11 cellular contexts compared by ENCODE assay signal in genomic region chr20:58690351-58690750, GRCh38. TPM values are rescaled to one million over a fixed set of nuclear protein-coding genes. Genes with fewer than 3 reads are reported as not detected.
A peak's percentile ranks its signal among the peaks of the same experiment; 100 is the strongest.
DNase-seq lines count a peak whose midpoint lies in the region; ATAC-seq and TF ChIP-seq lines count a peak whose summit lies in the region.
"Had no signal": no experiment of that assay in that cellular context is flagged by ENCODE, and none has a peak within 500 bp of the region (broad histone marks: within the 10 kb centered on the region; RNA-seq: fewer than 3 reads in every experiment).

No MANE protein-coding gene starts in this region.

- H3K9me3 Mint-ChIP-seq in CD8-positive, alpha-beta T cell = no peaks in the 10 kb centered on the region
- no peaks in the 10 kb centered on the region for H3K9me3 Mint-ChIP-seq in T-cell

- TF ChIP-seq CTCF in CD8-positive, alpha-beta T cell (IDR thresholded peaks at IDR 0.05) = no peak
- no peak for TF ChIP-seq CTCF in gastroesophageal sphincter (IDR thresholded peaks at IDR 0.05)

- H3K27ac ChIP-seq in CD8-positive, alpha-beta T cell (ENCODE audit: low read depth, low read length) = no peak overlapping the region
- peak overlapping the region; percentile 92 to 95 (median 94) for H3K27ac ChIP-seq in gastroesophageal sphincter

- POLR2A ChIA-PET in CD8-positive, alpha-beta T cell (lab: Charles Lee) = no interaction called here
- POLR2A ChIA-PET in T-cell (lab: Charles Lee) = no interaction called here

- H3K27me3 ChIP-seq in CD8-positive, alpha-beta T cell (ENCODE audit: insufficient read depth, low read length) = no peaks in the 10 kb centered on the region
- H3K27me3 ChIP-seq in gastroesophageal sphincter (no peaks in the 10 kb centered on the region), skeletal muscle satellite cell (ENCODE audit: control insufficient read depth, insufficient read depth, low read length) (no peaks in the 10 kb centered on the region)

- H3K4me3 Mint-ChIP-seq in CD8-positive, alpha-beta T cell = peak overlapping the region; percentile 16
- peak overlapping the region in 1 of 3 donors; percentile 46 for H3K4me3 Mint-ChIP-seq in T-cell

- no peak for TF ChIP-seq EP300 in gastroesophageal sphincter (IDR thresholded peaks at IDR 0.05)

- H3K36me3 ChIP-seq in CD8-positive, alpha-beta T cell (ENCODE audit: insufficient read depth, low read length) = no peaks in the 10 kb centered on the region
- H3K36me3 ChIP-seq in gastroesophageal sphincter (peaks cover 0 to 18% of the 10 kb centered on the region in 2 donors), skeletal muscle satellite cell (ENCODE audit: insufficient read depth, low read length) (peaks cover 9% of the 10 kb centered on the region)

- no peak for DNase-seq in CD8-positive, alpha-beta T cell
- DNase-seq in T-cell (no peak), NK-92 (lab: John Stamatoyannopoulos, UW; ENCODE audit: unreplicated experiment) (no peak), NCI-H524 treated with DMSO at 0.1 percent for 48 hours (lab: John Stamatoyannopoulos, UW) (no peak)
- no peak for DNase-seq in activated CD4-positive, CD25-positive, alpha-beta regulatory T cell treated with anti-CD3 and anti-CD28 coated beads, Interleukin-2, amount 50 U/mL, for 72 hours
- DNase-seq: mammary epithelial cell, RPMI8226 had no signal

- no peak overlapping the region for H3K4me3 ChIP-seq in CD8-positive, alpha-beta T cell (ENCODE audit: low read depth, low read length)
- no peak overlapping the region for H3K4me3 ChIP-seq in gastroesophageal sphincter
- no peak overlapping the region for H3K4me3 ChIP-seq in skeletal muscle satellite cell (ENCODE audit: low read length)

- 8% methylated on average over 3 of the region's 3 CpGs for WGBS in gastroesophageal sphincter (ENCODE audit: low coverage in 1 of 2), 2 donors

- no peaks in the 10 kb centered on the region for H3K9me3 ChIP-seq in CD8-positive, alpha-beta T cell (ENCODE audit: low read length)
- no peaks in the 10 kb centered on the region for H3K9me3 ChIP-seq in gastroesophageal sphincter
- no peaks in the 10 kb centered on the region for H3K9me3 ChIP-seq in skeletal muscle satellite cell (replicated peaks; ENCODE audit: low read length)

- no peak for TF ChIP-seq POLR2A in gastroesophageal sphincter (IDR thresholded peaks at IDR 0.05)

- ATAC-seq in CD8-positive, alpha-beta T cell = no peak
- ATAC-seq in T-cell (replicated peaks in 1 of 4) (no peak), gastroesophageal sphincter (no peak), HG03378 (IDR thresholded peaks at IDR 0.05; ENCODE audit: unreplicated experiment) (no peak)
- ATAC-seq: HCT116 had no signal

- peaks cover 12% of the 10 kb centered on the region for H3K4me1 Mint-ChIP-seq in CD8-positive, alpha-beta T cell (ENCODE audit: low read depth)
- peaks cover 8 to 20% (median 8%) of the 10 kb centered on the region in 3 donors for H3K4me1 Mint-ChIP-seq in T-cell

- H3K9ac ChIP-seq in skeletal muscle satellite cell (ENCODE audit: low read depth, low read length) = peak overlapping the region; percentile 36

- CTCF ChIA-PET in CD8-positive, alpha-beta T cell (lab: Charles Lee) = interaction anchor here (0.8 kb wide), 1 partner anchor 40 kb away, joined by 3 read pairs; the partner anchor contains the start of gene STX16
- CTCF ChIA-PET in T-cell (lab: Charles Lee) = no interaction called here

- peaks cover 16% of the 10 kb centered on the region for H3K36me3 Mint-ChIP-seq in CD8-positive, alpha-beta T cell
- H3K36me3 Mint-ChIP-seq in T-cell = peaks cover 11% of the 10 kb centered on the region

- H3K27me3 Mint-ChIP-seq in CD8-positive, alpha-beta T cell (ENCODE audit: low read depth) = no peaks in the 10 kb centered on the region
- no peaks in the 10 kb centered on the region for H3K27me3 Mint-ChIP-seq in T-cell

- intact Hi-C loops in CD8-positive, alpha-beta T cell (cut with DNase I, micrococcal nuclease) = loop anchor here (5.0 to 10.0 kb wide), 2 partner anchors 206 to 208 kb away; no protein-coding TSS in a partner anchor

- peak overlapping the region; percentile 35 for H3K4me2 ChIP-seq in skeletal muscle satellite cell (ENCODE audit: low read length)

- no peak overlapping the region for H3K27ac Mint-ChIP-seq in CD8-positive, alpha-beta T cell
- peak overlapping the region; percentile 76 to 80 for H3K27ac Mint-ChIP-seq in T-cell

- peaks cover 20% of the 10 kb centered on the region for H3K4me1 ChIP-seq in CD8-positive, alpha-beta T cell (ENCODE audit: insufficient read depth, low read length)
- peaks cover 0 to 59% (median 27%) of the 10 kb centered on the region in 3 donors for H3K4me1 ChIP-seq in gastroesophageal sphincter
- peaks cover 56% of the 10 kb centered on the region for H3K4me1 ChIP-seq in skeletal muscle satellite cell (ENCODE audit: control insufficient read depth, insufficient read depth, low read length)

RNA-seq across cellular contexts. Expression of gene NPEPL1, which starts 2.2 kb away (rescaled TPM):
- total RNA-seq in CD8-positive, alpha-beta T cell = 10 to 100 TPM; 46.9 to 58.3 TPM
- 10 to 100 TPM; 49.6 to 79.0 (median 69.3) TPM for total RNA-seq in T-cell
- total RNA-seq in gastroesophageal sphincter = 10 to 100 TPM; 24.3 to 57.3 (median 36.9) TPM
- total RNA-seq in skeletal muscle satellite cell (2012; rRNA removed) = 27.1 and 27.5 TPM in 2 replicates

RNA-seq across cellular contexts. Expression of gene STX16, which starts 39.3 kb away (rescaled TPM):
- 100 to 1,000 TPM; 161 to 177 TPM for total RNA-seq in CD8-positive, alpha-beta T cell
- total RNA-seq in T-cell = 100 to 1,000 TPM; 154 to 213 (median 178) TPM
- total RNA-seq in gastroesophageal sphincter = 10 to 100 TPM; 26.1 to 90.4 (median 47.8) TPM
- total RNA-seq in skeletal muscle satellite cell (2012; rRNA removed) = 16.5 and 18.6 TPM in 2 replicates
